ENCODE assay signal across 1 cellular context in the genomic region with DNA sequence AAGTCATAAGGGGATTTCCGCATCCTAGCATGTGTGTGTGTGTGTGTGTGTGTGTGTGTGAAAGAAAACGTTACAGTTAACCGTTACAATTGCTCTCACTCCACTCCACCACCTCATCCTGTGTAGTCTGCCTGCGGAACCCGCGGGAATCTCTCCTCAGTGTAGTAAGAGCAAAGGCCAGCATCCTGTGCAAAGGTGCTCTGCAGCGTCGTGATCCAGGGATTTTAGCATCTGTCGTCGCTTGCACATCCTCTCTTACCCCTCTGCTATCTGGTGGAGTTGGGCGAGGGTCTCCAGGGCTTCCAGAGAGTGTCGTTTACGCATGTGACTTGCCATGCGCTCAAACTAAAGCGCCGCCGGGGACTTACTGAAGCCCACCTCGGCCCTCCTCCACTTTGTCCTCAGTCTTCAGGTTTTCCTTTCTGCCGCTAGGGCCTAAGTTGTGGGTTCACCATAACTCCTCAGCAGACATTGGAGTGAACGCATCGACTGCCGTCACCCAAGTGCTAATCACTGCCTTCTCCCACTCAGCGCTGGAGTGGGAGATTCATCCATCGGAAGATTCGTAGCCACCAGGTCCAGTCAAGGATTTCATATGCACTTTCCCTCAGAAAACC.
TF ChIP-seq lines count a peak whose summit lies in the region.

No MANE protein-coding gene starts in this region.

TF ChIP-seq in IMR-90, 13 proteins besides CTCF, POLR2A, EP300 and RAD21:
- TF ChIP-seq NFE2L2 (IDR thresholded peaks at IDR 0.05; ENCODE audit: low read depth, low read length), result no peak
- TF ChIP-seq CEBPB (IDR thresholded peaks at IDR 0.05; ENCODE audit: low read depth, low read length), result no peak
- no peak for TF ChIP-seq MAZ (IDR thresholded peaks at IDR 0.05; ENCODE audit: borderline replicate concordance, low read depth, low read length)
- TF ChIP-seq FOS (IDR thresholded peaks at IDR 0.05; ENCODE audit: low read depth, low read length), result no peak
- TF ChIP-seq, protein P1, sequence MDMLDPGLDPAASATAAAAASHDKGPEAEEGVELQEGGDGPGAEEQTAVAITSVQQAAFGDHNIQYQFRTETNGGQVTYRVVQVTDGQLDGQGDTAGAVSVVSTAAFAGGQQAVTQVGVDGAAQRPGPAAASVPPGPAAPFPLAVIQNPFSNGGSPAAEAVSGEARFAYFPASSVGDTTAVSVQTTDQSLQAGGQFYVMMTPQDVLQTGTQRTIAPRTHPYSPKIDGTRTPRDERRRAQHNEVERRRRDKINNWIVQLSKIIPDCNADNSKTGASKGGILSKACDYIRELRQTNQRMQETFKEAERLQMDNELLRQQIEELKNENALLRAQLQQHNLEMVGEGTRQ (IDR thresholded peaks at IDR 0.05; ENCODE audit: low read depth, low read length), result no peak
- no peak for TF ChIP-seq RCOR1 (IDR thresholded peaks at IDR 0.05; ENCODE audit: insufficient replicate concordance, low read length)
- no peak for TF ChIP-seq BHLHE40 (IDR thresholded peaks at IDR 0.05; ENCODE audit: low read depth, low read length)
- no peak for TF ChIP-seq RFX5 (IDR thresholded peaks at IDR 0.05; ENCODE audit: low read depth, low read length)
- TF ChIP-seq SMC3 (IDR thresholded peaks at IDR 0.05; ENCODE audit: low read depth, low read length), result no peak
- no peak for TF ChIP-seq CHD1 (IDR thresholded peaks at IDR 0.05; ENCODE audit: low read depth, low read length)
- TF ChIP-seq MXI1 (IDR thresholded peaks at IDR 0.05; ENCODE audit: borderline replicate concordance, low read depth, low read length), result no peak
- TF ChIP-seq, protein P2, sequence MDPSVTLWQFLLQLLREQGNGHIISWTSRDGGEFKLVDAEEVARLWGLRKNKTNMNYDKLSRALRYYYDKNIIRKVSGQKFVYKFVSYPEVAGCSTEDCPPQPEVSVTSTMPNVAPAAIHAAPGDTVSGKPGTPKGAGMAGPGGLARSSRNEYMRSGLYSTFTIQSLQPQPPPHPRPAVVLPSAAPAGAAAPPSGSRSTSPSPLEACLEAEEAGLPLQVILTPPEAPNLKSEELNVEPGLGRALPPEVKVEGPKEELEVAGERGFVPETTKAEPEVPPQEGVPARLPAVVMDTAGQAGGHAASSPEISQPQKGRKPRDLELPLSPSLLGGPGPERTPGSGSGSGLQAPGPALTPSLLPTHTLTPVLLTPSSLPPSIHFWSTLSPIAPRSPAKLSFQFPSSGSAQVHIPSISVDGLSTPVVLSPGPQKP (IDR thresholded peaks at IDR 0.05; ENCODE audit: borderline replicate concordance, low read depth, low read length), result no peak
- no peak for TF ChIP-seq MAFK (IDR thresholded peaks at IDR 0.05; ENCODE audit: low read depth, low read length)
